8 cellular contexts compared by ENCODE assay signal in genomic region chr4:40731792-40732245, GRCh38. TPM values are rescaled to one million over a fixed set of nuclear protein-coding genes. Genes with fewer than 3 reads are reported as not detected.
DNase-seq lines count a peak whose midpoint lies in the region; ATAC-seq lines count a peak whose summit lies in the region.

No MANE protein-coding gene starts in this region.

- no peak overlapping the region for H3K4me3 Mint-ChIP-seq in stimulated activated naive B cell treated with anti-CD40 and anti-IgM and Interleukin-4, amounts not matched to agents 10 μg/mL and 1 μg/mL and 100 μg/mL, for 72 hours

- no peaks in the 10 kb centered on the region for H3K27me3 Mint-ChIP-seq in stimulated activated naive B cell treated with anti-CD40 and anti-IgM and Interleukin-4, amounts not matched to agents 10 μg/mL and 1 μg/mL and 100 μg/mL, for 72 hours

- H3K4me1 Mint-ChIP-seq in stimulated activated naive B cell treated with anti-CD40 and anti-IgM and Interleukin-4, amounts not matched to agents 10 μg/mL and 1 μg/mL and 100 μg/mL, for 72 hours: peaks cover 13 to 27% of the 10 kb centered on the region in 2 donors

- H3K36me3 Mint-ChIP-seq in stimulated activated naive B cell treated with anti-CD40 and anti-IgM and Interleukin-4, amounts not matched to agents 10 μg/mL and 1 μg/mL and 100 μg/mL, for 72 hours: no peaks in the 10 kb centered on the region

- DNase-seq in CD1c-positive myeloid dendritic cell (ENCODE audit: extremely low spot score) (peak; percentile 93), NCI-H524 treated with DMSO at 0.1 percent for 48 hours (lab: John Stamatoyannopoulos, UW) (peak; percentile 96)
- no peak for DNase-seq in stimulated activated naive B cell treated with anti-CD40 and anti-IgM and Interleukin-4, amounts not matched to agents 10 μg/mL and 1 μg/mL and 100 μg/mL, for 72 hours
- no peak for DNase-seq in stimulated activated CD4-positive, alpha-beta T cell treated with anti-CD3 and anti-CD28 coated beads, Interleukin-15, amount 100 ng/mL, for 24 hours

- ATAC-seq in HG02610 (IDR thresholded peaks at IDR 0.05; ENCODE audit: unreplicated experiment) (peak; percentile 59), esophagus mucosa (peak; percentile 45), HG03025 (IDR thresholded peaks at IDR 0.05; ENCODE audit: low FRiP score, unreplicated experiment) (no peak), HG03280 (IDR thresholded peaks at IDR 0.05; ENCODE audit: unreplicated experiment) (no peak)
- peak; percentile 80 to 90 for ATAC-seq in stimulated activated naive B cell treated with anti-CD40 and anti-IgM and Interleukin-4, amounts not matched to agents 10 μg/mL and 1 μg/mL and 100 μg/mL, for 72 hours (replicated peaks)

- peak overlapping the region; percentile 25 for H3K27ac Mint-ChIP-seq in stimulated activated naive B cell treated with anti-CD40 and anti-IgM and Interleukin-4, amounts not matched to agents 10 μg/mL and 1 μg/mL and 100 μg/mL, for 72 hours

- H3K9me3 Mint-ChIP-seq in stimulated activated naive B cell treated with anti-CD40 and anti-IgM and Interleukin-4, amounts not matched to agents 10 μg/mL and 1 μg/mL and 100 μg/mL, for 72 hours: no peaks in the 10 kb centered on the region

RNA-seq across cellular contexts. Expression of gene NSUN7, which starts 17.9 kb away (rescaled TPM):
- 2.0 TPM for total RNA-seq in esophagus mucosa

Comparison
In these comparisons a context has a peak if more than half of its experiments do, and no peak if none do; other contexts are left out.
1. DNase-seq: peak in CD1c-positive myeloid dendritic cell (single experiment) and NCI-H524 treated with DMSO at 0.1 percent for 48 hours (single experiment); none in stimulated activated naive B cell treated with anti-CD40 and anti-IgM and Interleukin-4, amounts not matched to agents 10 μg/mL and 1 μg/mL and 100 μg/mL, for 72 hours (single experiment) and stimulated activated CD4-positive, alpha-beta T cell treated with anti-CD3 and anti-CD28 coated beads, Interleukin-15, amount 100 ng/mL, for 24 hours (single experiment).
2. ATAC-seq: peak in HG02610 (single experiment), esophagus mucosa (single experiment) and stimulated activated naive B cell treated with anti-CD40 and anti-IgM and Interleukin-4, amounts not matched to agents 10 μg/mL and 1 μg/mL and 100 μg/mL, for 72 hours (2 of 2); none in HG03025 (single experiment) and HG03280 (single experiment).